ENCODE assay signal across 17 cellular contexts in genomic region chr10:28171468-28172235, GRCh38.
A peak's percentile ranks its signal among the peaks of the same experiment; 100 is the strongest.
DNase-seq lines count a peak whose midpoint lies in the region; ATAC-seq, FAIRE-seq and TF ChIP-seq lines count a peak whose summit lies in the region.
"Had no signal": no experiment of that assay in that cellular context is flagged by ENCODE, and none has a peak within 500 bp of the region (broad histone marks: within the 10 kb centered on the region; RNA-seq: fewer than 3 reads in every experiment).

No MANE protein-coding gene starts in this region.

- no peak overlapping the region for H3K4me2 ChIP-seq in HepG2 (ENCODE audit: low read depth, low read length)

- no peaks in the 10 kb centered on the region for H3K36me3 Mint-ChIP-seq in activated naive CD4-positive, alpha-beta T cell treated with anti-CD3 and anti-CD28 coated beads, Interleukin-2, amount 10 ng/mL, durations not matched to agents 7 days and 5 days
- H3K36me3 Mint-ChIP-seq: activated CD4-positive, alpha-beta memory T cell treated with anti-CD3 and anti-CD28 coated beads for 36 hours had no signal

- no peak overlapping the region for H2AFZ ChIP-seq in HepG2 (ENCODE audit: low read length)

- no peak for TF ChIP-seq RAD21 in HepG2 (CRISPR knock-in tag; IDR thresholded peaks at IDR 0.05)

- intact Hi-C loops in esophagus muscularis mucosa (cut with DNase I) (loop anchor here (10.0 kb wide), 1 partner anchor 617 kb away; no protein-coding TSS in a partner anchor), HepG2 (cut with micrococcal nuclease; ENCODE audit: unreplicated experiment) (no loop called here), stomach (cut with DNase I; ENCODE audit: low total_unique reads) (no loop called here)

- H3K27me3 ChIP-seq in esophagus muscularis mucosa (no peaks in the 10 kb centered on the region), HepG2 (ENCODE audit: control insufficient read depth in 1 of 2, insufficient read depth in 2 of 2, low read length in 2 of 2) (no peaks in the 10 kb centered on the region; a peak in 1 of 5 replicates), stomach (no peaks in the 10 kb centered on the region)
- H3K27me3 ChIP-seq: colonic mucosa, transverse colon had no signal

- in situ Hi-C loops in HepG2 (cut with HindIII; ENCODE audit: extremely low pct_ligation_motif_present, low pct_unique_long_range_greater_than_20kb), result no loop called here

- ATAC-seq in HepG2 (no peak), HG02938 (IDR thresholded peaks at IDR 0.05; ENCODE audit: unreplicated experiment) (no peak)

- no peak overlapping the region for H3K9ac ChIP-seq in HepG2 (ENCODE audit: insufficient read depth, low read depth, low read length)

- H3K4me3 Mint-ChIP-seq in activated naive CD4-positive, alpha-beta T cell treated with anti-CD3 and anti-CD28 coated beads, Interleukin-2, amount 10 ng/mL, durations not matched to agents 7 days and 5 days, result no peak overlapping the region
- H3K4me3 Mint-ChIP-seq: activated CD4-positive, alpha-beta memory T cell treated with anti-CD3 and anti-CD28 coated beads for 36 hours; CD14-positive monocyte had no signal

- H3K27me3 Mint-ChIP-seq in activated naive CD4-positive, alpha-beta T cell treated with anti-CD3 and anti-CD28 coated beads, Interleukin-2, amount 10 ng/mL, durations not matched to agents 7 days and 5 days, result no peaks in the 10 kb centered on the region
- H3K27me3 Mint-ChIP-seq: activated CD4-positive, alpha-beta memory T cell treated with anti-CD3 and anti-CD28 coated beads for 36 hours had no signal

- H3K9me3 Mint-ChIP-seq in activated naive CD4-positive, alpha-beta T cell treated with anti-CD3 and anti-CD28 coated beads, Interleukin-2, amount 10 ng/mL, durations not matched to agents 7 days and 5 days, result no peaks in the 10 kb centered on the region
- H3K9me3 Mint-ChIP-seq: activated CD4-positive, alpha-beta memory T cell treated with anti-CD3 and anti-CD28 coated beads for 36 hours had no signal

- WGBS in esophagus muscularis mucosa, result 43% methylated on average over 9 of the region's 9 CpGs
- 91% methylated on average over 9 of the region's 9 CpGs for WGBS in HepG2 (ENCODE audit: low lambda C conversion rate)
- 50 to 59% (median 56%) methylated on average over 9 of the region's 9 CpGs for WGBS in stomach, 5 donors

- DNase-seq in M059J (ENCODE audit: low read depth) (peak; percentile 60), esophagus muscularis mucosa (ENCODE audit: extremely low spot score) (no peak), HepG2 (ENCODE audit: low spot score) (no peak), stromal cell of bone marrow (ENCODE audit: low read depth) (peak; percentile 50), COLO829 (ENCODE audit: low spot score) (no peak), stomach (no peak)
- DNase-seq in activated naive CD4-positive, alpha-beta T cell treated with anti-CD3 and anti-CD28 coated beads, Interleukin-2, amount 10 ng/mL, durations not matched to agents 7 days and 5 days, result no peak
- DNase-seq: activated CD4-positive, alpha-beta memory T cell treated with anti-CD3 and anti-CD28 coated beads for 36 hours; amniotic stem cell; colonic mucosa; midbrain; stimulated activated CD4-positive, alpha-beta T cell treated with anti-CD3 and anti-CD28 coated beads, Interleukin-1b, Interleukin-23, amount 100 ng/mL, for 48 hours; stimulated activated CD8-positive, alpha-beta memory T cell treated with anti-CD3 and anti-CD28 coated beads, Interleukin-4, amount 100 ng/mL, for 48 hours; transverse colon had no signal

- TF ChIP-seq EP300 in esophagus muscularis mucosa (IDR thresholded peaks at IDR 0.05) (no peak), HepG2 (IDR thresholded peaks at IDR 0.05; ENCODE audit: low read depth in 2 of 2, low read length in 2 of 2) (no peak), HepG2 (CRISPR knock-in tag; IDR thresholded peaks at IDR 0.05; ENCODE audit: borderline replicate concordance) (no peak), stomach (IDR thresholded peaks at IDR 0.05) (no peak)

- BruUV-seq in HepG2 (replicated peaks; lab: Mats Ljungman, UMichigan), result no TSS peak

- POLR2A ChIA-PET in HepG2 (lab: Yijun Ruan, JAX), result no interaction called here

- H3K4me3 ChIP-seq in esophagus muscularis mucosa (peak overlapping the region in 2 of 4 donors; percentile 11 to 15), HepG2 (replicated peaks in 1 of 3; ENCODE audit: insufficient read depth in 1 of 3, low read depth in 2 of 3, low read length in 3 of 3) (no peak overlapping the region), stomach (no peak overlapping the region)
- H3K4me3 ChIP-seq: colonic mucosa, SK-N-MC, transverse colon had no signal

- H3K4me1 ChIP-seq in esophagus muscularis mucosa (peaks cover 10 to 24% (median 18%) of the 10 kb centered on the region in 4 donors), HepG2 (ENCODE audit: insufficient read depth, low read length) (peaks cover 5% of the 10 kb centered on the region; the same call in 1 of the 2 replicates), stomach (peaks cover 0 to 13% (median 6%) of the 10 kb centered on the region in 4 donors)
- H3K4me1 ChIP-seq: colonic mucosa had no signal

- TF ChIP-seq CTCF in esophagus muscularis mucosa (IDR thresholded peaks at IDR 0.05) (no peak), HepG2 (CRISPR knock-in tag; IDR thresholded peaks at IDR 0.05) (no peak), stomach (IDR thresholded peaks at IDR 0.05) (no peak)

- H3K36me3 ChIP-seq in esophagus muscularis mucosa, result no peaks in the 10 kb centered on the region
- no peaks in the 10 kb centered on the region for H3K36me3 ChIP-seq in HepG2 (replicated peaks in 1 of 2; ENCODE audit: control insufficient read depth in 1 of 2, insufficient read depth in 2 of 2, low read length in 2 of 2)
- no peaks in the 10 kb centered on the region for H3K36me3 ChIP-seq in stomach
- H3K36me3 ChIP-seq: colonic mucosa, transverse colon had no signal

- H3K79me2 ChIP-seq in HepG2 (ENCODE audit: insufficient read depth, low read length), result no peaks in the 10 kb centered on the region

- no peaks in the 10 kb centered on the region for H3K9me3 ChIP-seq in esophagus muscularis mucosa
- H3K9me3 ChIP-seq in HepG2 (ENCODE audit: low read length), result no peaks in the 10 kb centered on the region
- H3K9me3 ChIP-seq in stomach, result no peaks in the 10 kb centered on the region
- H3K9me3 ChIP-seq: colonic mucosa, transverse colon had no signal

- H4K20me1 ChIP-seq in HepG2 (ENCODE audit: insufficient read depth, low read length), result no peaks in the 10 kb centered on the region

- CTCF ChIA-PET in HepG2 (lab: Yijun Ruan, JAX; ENCODE audit: low intra/inter-chr PET ratio, low total read pairs), result no interaction called here
- CTCF ChIA-PET in activated naive CD4-positive, alpha-beta T cell treated with anti-CD3 and anti-CD28 coated beads, Interleukin-2, amount 10 ng/mL, durations not matched to agents 7 days and 5 days (lab: Charles Lee), result no interaction called here

- H3K27ac Mint-ChIP-seq in activated naive CD4-positive, alpha-beta T cell treated with anti-CD3 and anti-CD28 coated beads, Interleukin-2, amount 10 ng/mL, durations not matched to agents 7 days and 5 days, result no peak overlapping the region
- H3K27ac Mint-ChIP-seq: activated CD4-positive, alpha-beta memory T cell treated with anti-CD3 and anti-CD28 coated beads for 36 hours had no signal

- H3K4me1 Mint-ChIP-seq in activated naive CD4-positive, alpha-beta T cell treated with anti-CD3 and anti-CD28 coated beads, Interleukin-2, amount 10 ng/mL, durations not matched to agents 7 days and 5 days, result peaks cover 10% of the 10 kb centered on the region

- TF ChIP-seq POLR2A in esophagus muscularis mucosa (IDR thresholded peaks at IDR 0.05; ENCODE audit: low read depth) (no peak), HepG2 (IDR thresholded peaks at IDR 0.05; ENCODE audit: insufficient read depth in 1 of 2, low read depth in 2 of 2, low read length in 2 of 2) (no peak), stomach (IDR thresholded peaks at IDR 0.05) (no peak)

- FAIRE-seq in HepG2 (lab: Jason Lieb, UNC), result no peak

- H3K27ac ChIP-seq in esophagus muscularis mucosa (replicated peaks in 1 of 4) (peak overlapping the region; percentile 1 to 68 (median 57)), HepG2 (ENCODE audit: extremely low read length, insufficient read depth, low read length) (no peak overlapping the region), stomach (peak overlapping the region in 2 of 5 donors; percentile 11 to 66)
- H3K27ac ChIP-seq: colonic mucosa, SK-N-MC had no signal

TF ChIP-seq in HepG2, 621 proteins besides CTCF, POLR2A, EP300 and RAD21:
- TF ChIP-seq ZNF446 (CRISPR knock-in tag; IDR thresholded peaks at IDR 0.05) (no peak), CEBPB (IDR thresholded peaks at IDR 0.05; ENCODE audit: borderline replicate concordance, low read depth, low read length) (peak; percentile 56), ATF7 (IDR thresholded peaks at IDR 0.05) (peak; percentile 38; the same call in 1 of the 2 replicates), ATF7 (CRISPR knock-in tag; IDR thresholded peaks at IDR 0.05) (no peak)

Comparison
In these comparisons a context has a peak if more than half of its experiments do, and no peak if none do; other contexts are left out.
1. DNase-seq: peak in M059J (single experiment) and stromal cell of bone marrow (single experiment); none in esophagus muscularis mucosa (single experiment), HepG2 (single experiment), activated naive CD4-positive, alpha-beta T cell treated with anti-CD3 and anti-CD28 coated beads, Interleukin-2, amount 10 ng/mL, durations not matched to agents 7 days and 5 days (single experiment), COLO829 (single experiment) and stomach (single experiment).